In the genomic region with DNA sequence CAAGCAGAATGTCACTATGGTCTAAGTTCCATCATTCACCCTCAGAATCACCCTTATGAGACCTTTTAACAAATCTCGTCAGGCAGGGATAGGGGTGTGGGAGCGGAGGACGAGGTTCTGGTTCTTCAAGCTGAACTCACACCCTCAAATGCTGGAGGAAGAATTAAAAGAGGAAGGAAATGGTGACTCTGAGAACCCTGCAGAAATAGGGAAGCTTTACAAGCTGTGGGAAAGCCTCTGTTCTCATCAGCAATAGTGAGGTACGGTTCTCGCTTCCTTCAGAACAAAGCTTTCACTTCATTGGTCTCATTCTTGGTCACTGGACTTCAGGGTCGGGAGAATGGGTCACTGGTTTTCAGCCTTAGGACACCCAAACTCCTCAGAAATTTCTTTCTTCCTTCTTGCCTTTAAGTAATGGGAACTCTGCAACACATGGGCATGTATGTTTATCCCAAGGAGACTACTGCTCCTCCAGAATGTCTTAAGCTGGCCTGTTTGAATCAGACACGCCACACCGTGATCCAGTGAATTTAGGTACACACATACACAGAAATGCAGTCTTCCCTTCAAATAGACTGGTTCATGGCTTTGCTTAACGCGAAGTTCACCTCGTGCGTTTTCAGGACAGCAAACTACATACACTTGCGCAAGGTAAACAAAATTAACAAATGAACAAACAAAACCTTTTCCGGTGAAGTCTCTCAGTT, we compare ENCODE assay signal across 9 cellular contexts.
DNase-seq lines count a peak whose midpoint lies in the region; ATAC-seq and TF ChIP-seq lines count a peak whose summit lies in the region.
"Had no signal": no experiment of that assay in that cellular context is flagged by ENCODE, and none has a peak within 500 bp of the region (broad histone marks: within the 10 kb centered on the region; RNA-seq: fewer than 3 reads in every experiment).

No MANE protein-coding gene starts in this region.

- peak; percentile 48 for DNase-seq in GM10266 (ENCODE audit: extremely low spot score)
- peak; percentile 70 for DNase-seq in SIG-M5 (lab: John Stamatoyannopoulos, UW)
- no peak for DNase-seq in DMS 273 treated with DMSO at 0.1 percent for 48 hours (lab: John Stamatoyannopoulos, UW)
- DNase-seq in SK-N-DZ (ENCODE audit: low spot score), result no peak
- DNase-seq in GM03348 (ENCODE audit: low spot score), result no peak
- no peak for DNase-seq in retina

- peak; percentile 66 for ATAC-seq in GM21447 (IDR thresholded peaks at IDR 0.05; ENCODE audit: unreplicated experiment)

- H3K27me3 ChIP-seq in liver (ENCODE audit: control insufficient read depth in 4 of 4, insufficient read depth in 4 of 4, low read length in 3 of 4), result peaks cover 0 to 8% (median 0%) of the 10 kb centered on the region in 4 donors

- H3K27ac ChIP-seq in liver (ENCODE audit: low read depth in 1 of 2, low read length in 2 of 2), result no peak overlapping the region

- H3K9me3 ChIP-seq in liver (ENCODE audit: control insufficient read depth in 4 of 4, low read length in 3 of 4), result no peaks in the 10 kb centered on the region

- TF ChIP-seq CTCF in GM10266 (IDR thresholded peaks at IDR 0.05; ENCODE audit: control insufficient read depth, insufficient read depth, low read depth, missing control alignments) (no peak), liver (IDR thresholded peaks at IDR 0.05; ENCODE audit: low read depth, low read length, missing input control) (no peak)

- H3K36me3 ChIP-seq in liver (ENCODE audit: control insufficient read depth in 4 of 4, insufficient read depth in 3 of 4, low read depth in 1 of 4, low read length in 3 of 4), result no peaks in the 10 kb centered on the region

- TF ChIP-seq RAD21 in liver (IDR thresholded peaks at IDR 0.05), result no peak

- no peak overlapping the region for H3K4me3 ChIP-seq in liver (ENCODE audit: low read depth in 1 of 3, low read length in 3 of 3)
- H3K4me3 ChIP-seq: lung had no signal

- H3K4me1 ChIP-seq in liver (ENCODE audit: control insufficient read depth in 4 of 4, insufficient read depth in 4 of 4, low read length in 3 of 4), result peaks cover 0 to 4% (median 1%) of the 10 kb centered on the region in 4 donors

- 54% methylated on average over 14 of the region's 14 CpGs for WGBS in liver

- H3K9ac ChIP-seq in liver (ENCODE audit: low read depth in 1 of 2, low read length in 2 of 2), result no peak overlapping the region

TF ChIP-seq in liver, 16 proteins besides CTCF, POLR2A, EP300 and RAD21:
- peak; percentile 11 to 23 for TF ChIP-seq HNF4A (conservative IDR thresholded peaks at IDR 0.05)
- TF ChIP-seq EGR1 (IDR thresholded peaks at IDR 0.05; ENCODE audit: low read depth in 2 of 2), result no peak
- TF ChIP-seq, protein P1, sequence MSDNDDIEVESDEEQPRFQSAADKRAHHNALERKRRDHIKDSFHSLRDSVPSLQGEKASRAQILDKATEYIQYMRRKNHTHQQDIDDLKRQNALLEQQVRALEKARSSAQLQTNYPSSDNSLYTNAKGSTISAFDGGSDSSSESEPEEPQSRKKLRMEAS (IDR thresholded peaks at IDR 0.05), result peak; percentile 44
- peak; percentile 17 for TF ChIP-seq SP1 (IDR thresholded peaks at IDR 0.05)

Comparison
In these comparisons a context has a peak if more than half of its experiments do, and no peak if none do; other contexts are left out.
1. DNase-seq: peak in GM10266 (single experiment) and SIG-M5 (single experiment); none in DMS 273 treated with DMSO at 0.1 percent for 48 hours (single experiment), SK-N-DZ (single experiment), GM03348 (single experiment) and retina (single experiment).